11 cellular contexts compared by ENCODE assay signal in the genomic region with DNA sequence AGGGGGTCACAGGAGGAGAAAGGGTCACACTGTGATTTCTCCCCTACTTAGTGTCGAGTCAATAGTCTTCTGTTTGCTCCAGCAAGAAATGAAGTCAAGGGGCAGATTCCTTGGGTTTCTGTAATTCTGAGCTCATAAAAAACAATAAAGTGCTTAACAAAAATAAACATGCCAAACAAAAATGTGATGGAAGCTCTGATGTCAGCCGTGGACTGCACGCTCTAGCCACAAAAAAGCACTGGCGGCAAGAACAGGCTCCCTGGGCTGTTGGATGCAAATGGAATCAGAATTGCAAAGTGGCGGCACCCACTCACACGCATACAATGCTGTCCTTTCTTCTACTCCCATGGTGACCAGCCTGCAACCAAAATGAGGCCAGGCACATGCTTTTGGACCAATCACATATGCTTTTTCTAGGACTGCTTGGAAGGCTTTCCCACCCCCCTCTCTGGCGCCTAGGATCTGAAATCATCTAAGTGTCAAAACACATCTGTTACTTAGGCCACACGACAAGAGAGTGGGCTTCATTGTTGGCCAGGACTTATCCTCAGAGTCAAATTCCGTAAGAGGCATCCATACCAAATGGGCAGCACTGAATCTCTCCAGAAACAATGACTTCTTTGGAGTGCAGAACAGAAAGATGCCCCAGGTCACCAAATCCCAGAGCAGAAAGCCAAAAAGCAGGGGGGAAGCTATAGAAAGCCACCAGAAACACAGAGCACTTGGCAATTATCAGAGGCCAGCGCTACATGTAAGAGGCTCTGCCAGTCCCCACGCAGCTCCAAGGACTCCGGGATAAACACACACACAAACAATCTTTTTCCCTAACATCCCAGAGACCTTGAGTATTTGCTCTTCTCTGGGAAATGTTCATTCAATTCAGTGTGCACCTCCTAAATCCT. TPM values are rescaled to one million over a fixed set of nuclear protein-coding genes. Genes with fewer than 3 reads are reported as not detected.
DNase-seq lines count a peak whose midpoint lies in the region; TF ChIP-seq lines count a peak whose summit lies in the region.
"Had no signal": no experiment of that assay in that cellular context is flagged by ENCODE, and none has a peak within 500 bp of the region (broad histone marks: within the 10 kb centered on the region; RNA-seq: fewer than 3 reads in every experiment).

No MANE protein-coding gene starts in this region.

- H3K36me3 ChIP-seq in right atrium auricular region = peaks cover 12% of the 10 kb centered on the region
- H3K36me3 ChIP-seq in HAP-1 (replicated peaks) = peaks cover 8% of the 10 kb centered on the region

- H3K4me3 ChIP-seq in right atrium auricular region (no peak overlapping the region), HAP-1 (no peak overlapping the region)

- H3K27ac ChIP-seq in right atrium auricular region = peak overlapping the region; percentile 55 to 95

- H3K9me3 ChIP-seq in right atrium auricular region (no peaks in the 10 kb centered on the region), HAP-1 (no peaks in the 10 kb centered on the region)

- peak; percentile 23 for DNase-seq in Daoy (ENCODE audit: low read depth)
- DNase-seq in astrocyte of the hippocampus (ENCODE audit: low read depth, low spot score) = peak; percentile 98
- DNase-seq in right atrium auricular region (ENCODE audit: low spot score) = no peak
- DNase-seq in putamen (ENCODE audit: low spot score) = peak; percentile 97
- no peak for DNase-seq in HAP-1 (ENCODE audit: low spot score in 2 of 2)
- DNase-seq in NCI-H226 = no peak
- no peak for DNase-seq in stimulated activated CD4-positive, alpha-beta T cell treated with anti-CD3 and anti-CD28 coated beads, Interleukin-15, amount 100 ng/mL, for 24 hours
- DNase-seq in KG1 (lab: John Stamatoyannopoulos, UW) = no peak
- DNase-seq: CD4-positive, CD25-positive, alpha-beta regulatory T cell; NCI-H1436; RPMI8226 had no signal

- in situ Hi-C loops in HAP-1 (cut with MboI; ENCODE audit: low sequenced_read_pairs) = no loop called here

- no peak for TF ChIP-seq CTCF in right atrium auricular region (IDR thresholded peaks at IDR 0.05)

- H3K4me1 ChIP-seq in right atrium auricular region (peaks cover 0 to 92% of the 10 kb centered on the region in 2 donors), HAP-1 (peaks cover 5% of the 10 kb centered on the region)

- no peaks in the 10 kb centered on the region for H3K27me3 ChIP-seq in right atrium auricular region
- H3K27me3 ChIP-seq in HAP-1 (ENCODE audit: low read depth) = no peaks in the 10 kb centered on the region

RNA-seq across cellular contexts. Expression of a gene that starts 9.2 kb away (rescaled TPM):
- total RNA-seq in Daoy (2014; rRNA removed; shearing (Covaris generic)) = 19.9 and 20.3 TPM in 2 replicates
- total RNA-seq in right atrium auricular region = 100 to 1,000 TPM in 1 of 2 donors, 10 to 100 TPM in 1; 86.1 to 115 TPM

Comparison
In these comparisons a context has a peak if more than half of its experiments do, and no peak if none do; other contexts are left out.
1. DNase-seq: peak in Daoy (single experiment), astrocyte of the hippocampus (single experiment) and putamen (single experiment); none in right atrium auricular region (single experiment), HAP-1 (0 of 2), NCI-H226 (single experiment), stimulated activated CD4-positive, alpha-beta T cell treated with anti-CD3 and anti-CD28 coated beads, Interleukin-15, amount 100 ng/mL, for 24 hours (single experiment) and KG1 (single experiment).